10 cellular contexts compared by ENCODE assay signal in genomic region chr15:87720235-87720634, GRCh38.
"Had no signal": no experiment of that assay in that cellular context is flagged by ENCODE, and none has a peak within 500 bp of the region (broad histone marks: within the 10 kb centered on the region; RNA-seq: fewer than 3 reads in every experiment).

No MANE protein-coding gene starts in this region.

- H3K36me3 ChIP-seq: HAP-1 had no signal

- H3K9me3 Mint-ChIP-seq: GM23338, H9, HFFc6 had no signal

- DNase-seq: GOT3, H7, H9, HCEC 1CT, HFFc6 had no signal

- H3K4me3 ChIP-seq: GM23338, HAP-1 had no signal

- H3K4me2 ChIP-seq: GM23338 had no signal

- FAIRE-seq: H1, H54 had no signal

- H3K4me1 ChIP-seq: HAP-1 had no signal

- H3K27ac Mint-ChIP-seq: GM23338, H9, HFFc6 had no signal

- ATAC-seq: GM23338, HCT116 had no signal

- H2AFZ ChIP-seq: GM23338 had no signal

- H3K4me3 Mint-ChIP-seq: GM23338, H9, HFFc6 had no signal
